In the genomic region with DNA sequence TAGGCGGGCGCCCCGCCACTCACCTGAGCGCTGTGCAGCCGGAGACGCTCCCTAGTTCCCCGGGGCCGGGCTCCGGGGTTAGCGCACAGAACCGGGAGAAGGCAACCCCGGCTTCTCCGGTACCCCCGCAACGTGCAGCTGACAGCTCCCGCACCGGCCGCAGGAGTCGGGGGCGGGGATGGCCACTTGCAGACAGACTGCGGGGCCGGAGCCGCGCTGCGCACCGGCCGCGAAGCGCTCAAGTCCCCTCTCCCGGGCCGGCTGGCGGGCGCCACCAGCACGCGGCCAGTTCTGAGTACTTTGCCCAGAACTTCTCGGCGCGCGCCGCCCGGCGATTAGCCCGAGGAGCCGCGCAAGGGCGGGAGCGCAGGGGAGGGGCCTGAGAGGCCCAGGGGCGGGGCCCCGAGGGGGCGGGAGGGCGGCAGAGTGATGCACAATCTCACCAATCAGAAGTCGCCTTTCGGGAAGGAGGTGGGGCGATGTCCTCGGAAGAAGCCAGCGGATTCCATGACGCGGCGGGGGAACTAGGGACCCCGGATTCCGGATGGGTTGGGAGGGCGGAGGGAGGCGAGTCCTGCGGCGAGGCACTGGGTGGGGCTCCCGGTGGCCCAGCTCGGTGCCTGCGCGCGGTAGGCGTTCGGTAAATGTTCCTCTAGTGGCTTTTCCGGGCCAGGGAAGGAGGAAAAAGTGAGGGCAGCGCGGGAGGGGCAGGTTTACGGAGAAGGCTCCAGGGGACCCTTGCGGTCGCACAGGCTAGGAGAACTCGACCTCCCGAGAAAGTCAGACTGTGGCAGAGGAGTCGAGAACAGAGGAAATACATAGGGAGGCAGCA, we compare ENCODE assay signal across 1 cellular context.
TF ChIP-seq lines count a peak whose summit lies in the region.

TSS of gene OSBPL3 (minus strand) at position 316 of the 832 bp plus-strand sequence. CDS start 87,706 bp downstream, outside the sequence.

TF ChIP-seq in HepG2, 621 proteins besides CTCF, POLR2A, EP300 and RAD21 (continued from another document and continues in another):
- no peak for TF ChIP-seq PHF21A (CRISPR knock-in tag; IDR thresholded peaks at IDR 0.05)
- TF ChIP-seq, protein P1, sequence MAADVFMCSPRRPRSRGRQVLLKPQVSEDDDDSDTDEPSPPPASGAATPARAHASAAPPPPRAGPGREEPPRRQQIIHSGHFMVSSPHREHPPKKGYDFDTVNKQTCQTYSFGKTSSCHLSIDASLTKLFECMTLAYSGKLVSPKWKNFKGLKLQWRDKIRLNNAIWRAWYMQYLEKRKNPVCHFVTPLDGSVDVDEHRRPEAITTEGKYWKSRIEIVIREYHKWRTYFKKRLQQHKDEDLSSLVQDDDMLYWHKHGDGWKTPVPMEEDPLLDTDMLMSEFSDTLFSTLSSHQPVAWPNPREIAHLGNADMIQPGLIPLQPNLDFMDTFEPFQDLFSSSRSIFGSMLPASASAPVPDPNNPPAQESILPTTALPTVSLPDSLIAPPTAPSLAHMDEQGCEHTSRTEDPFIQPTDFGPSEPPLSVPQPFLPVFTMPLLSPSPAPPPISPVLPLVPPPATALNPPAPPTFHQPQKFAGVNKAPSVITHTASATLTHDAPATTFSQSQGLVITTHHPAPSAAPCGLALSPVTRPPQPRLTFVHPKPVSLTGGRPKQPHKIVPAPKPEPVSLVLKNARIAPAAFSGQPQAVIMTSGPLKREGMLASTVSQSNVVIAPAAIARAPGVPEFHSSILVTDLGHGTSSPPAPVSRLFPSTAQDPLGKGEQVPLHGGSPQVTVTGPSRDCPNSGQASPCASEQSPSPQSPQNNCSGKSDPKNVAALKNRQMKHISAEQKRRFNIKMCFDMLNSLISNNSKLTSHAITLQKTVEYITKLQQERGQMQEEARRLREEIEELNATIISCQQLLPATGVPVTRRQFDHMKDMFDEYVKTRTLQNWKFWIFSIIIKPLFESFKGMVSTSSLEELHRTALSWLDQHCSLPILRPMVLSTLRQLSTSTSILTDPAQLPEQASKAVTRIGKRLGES (CRISPR knock-in tag; IDR thresholded peaks at IDR 0.05; ENCODE audit: borderline replicate concordance) = 0 out of 2 replicates have a peak, but pooled peaks have one; percentile 32
- TF ChIP-seq PTBP1 (IDR thresholded peaks at IDR 0.05; ENCODE audit: low read depth, low read length, poor library complexity, severe bottlenecking) = no peak
- 0 out of 2 replicates have a peak, but pooled peaks have one; percentile 10 for TF ChIP-seq ZNF224 (CRISPR knock-in tag; IDR thresholded peaks at IDR 0.05)
- TF ChIP-seq ZNF205 (CRISPR knock-in tag; IDR thresholded peaks at IDR 0.05) = no peak
- TF ChIP-seq ZNF83 (CRISPR knock-in tag; IDR thresholded peaks at IDR 0.05; ENCODE audit: borderline replicate concordance) = no peak
- TF ChIP-seq MEF2D (CRISPR knock-in tag; IDR thresholded peaks at IDR 0.05) = no peak
- no peak; the same call in 1 of the 2 replicates for TF ChIP-seq FOXK1 (CRISPR knock-in tag; IDR thresholded peaks at IDR 0.05; ENCODE audit: borderline replicate concordance, low read depth)
- no peak for TF ChIP-seq SMAD9 (CRISPR knock-in tag; IDR thresholded peaks at IDR 0.05)
- TF ChIP-seq, protein P2, sequence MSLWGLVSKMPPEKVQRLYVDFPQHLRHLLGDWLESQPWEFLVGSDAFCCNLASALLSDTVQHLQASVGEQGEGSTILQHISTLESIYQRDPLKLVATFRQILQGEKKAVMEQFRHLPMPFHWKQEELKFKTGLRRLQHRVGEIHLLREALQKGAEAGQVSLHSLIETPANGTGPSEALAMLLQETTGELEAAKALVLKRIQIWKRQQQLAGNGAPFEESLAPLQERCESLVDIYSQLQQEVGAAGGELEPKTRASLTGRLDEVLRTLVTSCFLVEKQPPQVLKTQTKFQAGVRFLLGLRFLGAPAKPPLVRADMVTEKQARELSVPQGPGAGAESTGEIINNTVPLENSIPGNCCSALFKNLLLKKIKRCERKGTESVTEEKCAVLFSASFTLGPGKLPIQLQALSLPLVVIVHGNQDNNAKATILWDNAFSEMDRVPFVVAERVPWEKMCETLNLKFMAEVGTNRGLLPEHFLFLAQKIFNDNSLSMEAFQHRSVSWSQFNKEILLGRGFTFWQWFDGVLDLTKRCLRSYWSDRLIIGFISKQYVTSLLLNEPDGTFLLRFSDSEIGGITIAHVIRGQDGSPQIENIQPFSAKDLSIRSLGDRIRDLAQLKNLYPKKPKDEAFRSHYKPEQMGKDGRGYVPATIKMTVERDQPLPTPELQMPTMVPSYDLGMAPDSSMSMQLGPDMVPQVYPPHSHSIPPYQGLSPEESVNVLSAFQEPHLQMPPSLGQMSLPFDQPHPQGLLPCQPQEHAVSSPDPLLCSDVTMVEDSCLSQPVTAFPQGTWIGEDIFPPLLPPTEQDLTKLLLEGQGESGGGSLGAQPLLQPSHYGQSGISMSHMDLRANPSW (CRISPR knock-in tag; IDR thresholded peaks at IDR 0.05; ENCODE audit: borderline replicate concordance) = no peak
- TF ChIP-seq ZBTB7B (CRISPR knock-in tag; IDR thresholded peaks at IDR 0.05) = peak; percentile 80
- no peak for TF ChIP-seq IRF1 (CRISPR knock-in tag; IDR thresholded peaks at IDR 0.05; ENCODE audit: low read depth)
- no peak for TF ChIP-seq ZNF10 (CRISPR knock-in tag; IDR thresholded peaks at IDR 0.05; ENCODE audit: borderline replicate concordance, low read depth)
- no peak for TF ChIP-seq ZNF790 (CRISPR knock-in tag; IDR thresholded peaks at IDR 0.05; ENCODE audit: borderline replicate concordance)
- TF ChIP-seq, protein P3, sequence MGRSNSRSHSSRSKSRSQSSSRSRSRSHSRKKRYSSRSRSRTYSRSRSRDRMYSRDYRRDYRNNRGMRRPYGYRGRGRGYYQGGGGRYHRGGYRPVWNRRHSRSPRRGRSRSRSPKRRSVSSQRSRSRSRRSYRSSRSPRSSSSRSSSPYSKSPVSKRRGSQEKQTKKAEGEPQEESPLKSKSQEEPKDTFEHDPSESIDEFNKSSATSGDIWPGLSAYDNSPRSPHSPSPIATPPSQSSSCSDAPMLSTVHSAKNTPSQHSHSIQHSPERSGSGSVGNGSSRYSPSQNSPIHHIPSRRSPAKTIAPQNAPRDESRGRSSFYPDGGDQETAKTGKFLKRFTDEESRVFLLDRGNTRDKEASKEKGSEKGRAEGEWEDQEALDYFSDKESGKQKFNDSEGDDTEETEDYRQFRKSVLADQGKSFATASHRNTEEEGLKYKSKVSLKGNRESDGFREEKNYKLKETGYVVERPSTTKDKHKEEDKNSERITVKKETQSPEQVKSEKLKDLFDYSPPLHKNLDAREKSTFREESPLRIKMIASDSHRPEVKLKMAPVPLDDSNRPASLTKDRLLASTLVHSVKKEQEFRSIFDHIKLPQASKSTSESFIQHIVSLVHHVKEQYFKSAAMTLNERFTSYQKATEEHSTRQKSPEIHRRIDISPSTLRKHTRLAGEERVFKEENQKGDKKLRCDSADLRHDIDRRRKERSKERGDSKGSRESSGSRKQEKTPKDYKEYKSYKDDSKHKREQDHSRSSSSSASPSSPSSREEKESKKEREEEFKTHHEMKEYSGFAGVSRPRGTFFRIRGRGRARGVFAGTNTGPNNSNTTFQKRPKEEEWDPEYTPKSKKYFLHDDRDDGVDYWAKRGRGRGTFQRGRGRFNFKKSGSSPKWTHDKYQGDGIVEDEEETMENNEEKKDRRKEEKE (IDR thresholded peaks at IDR 0.05) = no peak
- peak; percentile 21; the same call in 1 of the 2 replicates for TF ChIP-seq ZNF691 (CRISPR knock-in tag; IDR thresholded peaks at IDR 0.05; ENCODE audit: borderline replicate concordance, low read depth)
- peak; percentile 59; the same call in 1 of the 2 replicates for TF ChIP-seq ZFY (CRISPR knock-in tag; IDR thresholded peaks at IDR 0.05)
- peak; percentile 46; the same call in 1 of the 2 replicates for TF ChIP-seq BCL6 (CRISPR knock-in tag; IDR thresholded peaks at IDR 0.05)
- no peak for TF ChIP-seq ZIK1 (CRISPR knock-in tag; IDR thresholded peaks at IDR 0.05; ENCODE audit: borderline replicate concordance, low read depth)
- peak; percentile 60 for TF ChIP-seq MED1 (CRISPR knock-in tag; IDR thresholded peaks at IDR 0.05)
- TF ChIP-seq, protein P4, sequence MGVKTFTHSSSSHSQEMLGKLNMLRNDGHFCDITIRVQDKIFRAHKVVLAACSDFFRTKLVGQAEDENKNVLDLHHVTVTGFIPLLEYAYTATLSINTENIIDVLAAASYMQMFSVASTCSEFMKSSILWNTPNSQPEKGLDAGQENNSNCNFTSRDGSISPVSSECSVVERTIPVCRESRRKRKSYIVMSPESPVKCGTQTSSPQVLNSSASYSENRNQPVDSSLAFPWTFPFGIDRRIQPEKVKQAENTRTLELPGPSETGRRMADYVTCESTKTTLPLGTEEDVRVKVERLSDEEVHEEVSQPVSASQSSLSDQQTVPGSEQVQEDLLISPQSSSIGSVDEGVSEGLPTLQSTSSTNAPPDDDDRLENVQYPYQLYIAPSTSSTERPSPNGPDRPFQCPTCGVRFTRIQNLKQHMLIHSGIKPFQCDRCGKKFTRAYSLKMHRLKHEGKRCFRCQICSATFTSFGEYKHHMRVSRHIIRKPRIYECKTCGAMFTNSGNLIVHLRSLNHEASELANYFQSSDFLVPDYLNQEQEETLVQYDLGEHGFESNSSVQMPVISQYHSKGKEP (CRISPR knock-in tag; IDR thresholded peaks at IDR 0.05) = 0 out of 2 replicates have a peak, but pooled peaks have one; percentile 23
- TF ChIP-seq, protein P5, sequence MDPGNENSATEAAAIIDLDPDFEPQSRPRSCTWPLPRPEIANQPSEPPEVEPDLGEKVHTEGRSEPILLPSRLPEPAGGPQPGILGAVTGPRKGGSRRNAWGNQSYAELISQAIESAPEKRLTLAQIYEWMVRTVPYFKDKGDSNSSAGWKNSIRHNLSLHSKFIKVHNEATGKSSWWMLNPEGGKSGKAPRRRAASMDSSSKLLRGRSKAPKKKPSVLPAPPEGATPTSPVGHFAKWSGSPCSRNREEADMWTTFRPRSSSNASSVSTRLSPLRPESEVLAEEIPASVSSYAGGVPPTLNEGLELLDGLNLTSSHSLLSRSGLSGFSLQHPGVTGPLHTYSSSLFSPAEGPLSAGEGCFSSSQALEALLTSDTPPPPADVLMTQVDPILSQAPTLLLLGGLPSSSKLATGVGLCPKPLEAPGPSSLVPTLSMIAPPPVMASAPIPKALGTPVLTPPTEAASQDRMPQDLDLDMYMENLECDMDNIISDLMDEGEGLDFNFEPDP (CRISPR knock-in tag; conservative IDR thresholded peaks at IDR 0.05) = no peak
- TF ChIP-seq MED13 (CRISPR knock-in tag; IDR thresholded peaks at IDR 0.05) = no peak; the same call in 1 of the 2 replicates
- peak; percentile 74 for TF ChIP-seq POLR2AphosphoS5 (IDR thresholded peaks at IDR 0.05; ENCODE audit: low read depth, low read length)
- no peak for TF ChIP-seq ZNF7 (CRISPR knock-in tag; IDR thresholded peaks at IDR 0.05)
- 0 out of 2 replicates have a peak, but pooled peaks have one; percentile 20 for TF ChIP-seq RFXAP (CRISPR knock-in tag; IDR thresholded peaks at IDR 0.05; ENCODE audit: borderline replicate concordance)
- TF ChIP-seq ZNF460 (CRISPR knock-in tag; IDR thresholded peaks at IDR 0.05; ENCODE audit: borderline replicate concordance) = no peak
- no peak for TF ChIP-seq ZNF343 (CRISPR knock-in tag; IDR thresholded peaks at IDR 0.05)
- no peak for TF ChIP-seq DMTF1 (CRISPR knock-in tag; IDR thresholded peaks at IDR 0.05)
- TF ChIP-seq ZMAT3 (CRISPR knock-in tag; conservative IDR thresholded peaks at IDR 0.05) = 0 out of 2 replicates have a peak, but pooled peaks have one; percentile 47
- TF ChIP-seq ZNF687 (CRISPR knock-in tag; IDR thresholded peaks at IDR 0.05) = peak; percentile 93
- TF ChIP-seq ZNF850 (CRISPR knock-in tag; conservative IDR thresholded peaks at IDR 0.05) = no peak
- TF ChIP-seq ZNF549 (CRISPR knock-in tag; IDR thresholded peaks at IDR 0.05) = peak; percentile 30; the same call in 1 of the 2 replicates
